ENCODE assay signal across 14 cellular contexts in genomic region chr13:44955421-44955820, GRCh38.
"Had no signal": no experiment of that assay in that cellular context is flagged by ENCODE, and none has a peak within 500 bp of the region (broad histone marks: within the 10 kb centered on the region; RNA-seq: fewer than 3 reads in every experiment).

No MANE protein-coding gene starts in this region.

- H3K27ac ChIP-seq: skin epidermis, tibial artery had no signal

- ATAC-seq: mucosa of descending colon; natural killer cell treated with Interleukin-12 subunit alpha and Interleukin-12 subunit beta and Interleukin-15 and Interleukin-18, amount 100 ng/mL, for 72 hours; stimulated activated naive CD8-positive, alpha-beta T cell treated with anti-CD3 and anti-CD28 coated beads, Interleukin-15, amount 100 ng/mL, for 72 hours; T-cell had no signal

- DNase-seq: activated CD4-positive, alpha-beta T cell treated with anti-CD3 and anti-CD28 coated beads, Interleukin-2, amount 10 ng/mL, durations not matched to agents 7 days and 5 days; activated naive CD4-positive, alpha-beta T cell treated with anti-CD3 and anti-CD28 coated beads, Interleukin-2, amount 10 ng/mL, durations not matched to agents 7 days and 5 days; dermis blood vessel endothelial cell; hypothalamus; kidney glomerular epithelial cell; mammary epithelial cell; mucosa of descending colon; stimulated activated CD4-positive, alpha-beta T cell treated with anti-CD3 and anti-CD28 coated beads, Interleukin-4, amount 100 ng/mL, for 4 hours; stimulated activated naive CD8-positive, alpha-beta T cell treated with anti-CD3 and anti-CD28 coated beads, Interleukin-15, amount 100 ng/mL, for 72 hours; T-cell; T1000; tibial artery had no signal

- H3K4me3 ChIP-seq: mucosa of descending colon, skin epidermis, tibial artery had no signal

- H3K27me3 ChIP-seq: tibial artery had no signal

- H3K4me1 ChIP-seq: tibial artery had no signal

- H3K9me3 ChIP-seq: mucosa of descending colon, tibial artery had no signal
